ENCODE assay signal across 30 cellular contexts in genomic region chr3:58377168-58377567, GRCh38.
"Had no signal": no experiment of that assay in that cellular context is flagged by ENCODE, and none has a peak within 500 bp of the region (broad histone marks: within the 10 kb centered on the region; RNA-seq: fewer than 3 reads in every experiment).

No MANE protein-coding gene starts in this region.

- H3K27me3 Mint-ChIP-seq: activated CD4-positive, alpha-beta T cell treated with anti-CD3 and anti-CD28 coated beads, Interleukin-2, amount 10 ng/mL, durations not matched to agents 7 days and 5 days; activated naive CD4-positive, alpha-beta T cell treated with anti-CD3 and anti-CD28 coated beads, Interleukin-2, amount 10 ng/mL, durations not matched to agents 7 days and 5 days; activated naive CD8-positive, alpha-beta T cell; activated naive CD8-positive, alpha-beta T cell treated with anti-CD3 and anti-CD28 coated beads, Interleukin-2, amount 50 U/mL, for 24 hours; brain had no signal

- H3K4me3 Mint-ChIP-seq: activated CD4-positive, alpha-beta T cell treated with anti-CD3 and anti-CD28 coated beads, Interleukin-2, amount 10 ng/mL, durations not matched to agents 7 days and 5 days; activated naive CD4-positive, alpha-beta T cell treated with anti-CD3 and anti-CD28 coated beads, Interleukin-2, amount 10 ng/mL, durations not matched to agents 7 days and 5 days; activated naive CD8-positive, alpha-beta T cell; activated naive CD8-positive, alpha-beta T cell treated with anti-CD3 and anti-CD28 coated beads, Interleukin-2, amount 50 U/mL, for 24 hours; brain had no signal

- DNase-seq: activated CD4-positive, alpha-beta T cell treated with anti-CD3 and anti-CD28 coated beads, Interleukin-2, amount 10 ng/mL, durations not matched to agents 7 days and 5 days; activated CD4-positive, alpha-beta T cell treated with anti-CD3 and anti-CD28 coated beads, Interleukin-2, amount 50 U/mL, for 48 hours; activated CD8-positive, alpha-beta memory T cell treated with anti-CD3 and anti-CD28 coated beads, Interleukin-2, amount 50 U/mL, for 4 hours; activated effector memory CD4-positive, alpha-beta T cell treated with Interleukin-2 at 50 U/mL for 16 hours; activated naive CD4-positive, alpha-beta T cell treated with anti-CD3 and anti-CD28 coated beads, Interleukin-2, amount 10 ng/mL, durations not matched to agents 7 days and 5 days; activated naive CD8-positive, alpha-beta T cell treated with anti-CD3 and anti-CD28 coated beads, Interleukin-2, amount 50 U/mL, for 24 hours; activated T-cell treated with anti-CD3 and anti-CD28 coated beads for 4 hours; activated T-cell treated with anti-CD3 and anti-CD28 coated beads, Interleukin-2, amount 50 U/mL, for 48 hours; anterior cingulate cortex; central memory CD4-positive, alpha-beta T cell; NCI-H1105; NCI-H1436; NCI-H1694; NCI-H1930; NCI-H2081 treated with DMSO at 0.1 percent for 48 hours; NCI-H226; NCI-H446 treated with DMSO at 0.1 percent for 48 hours; NCI-H524; NCI-H69; NCI-H82; NK-92 treated with Interleukin-12 subunit alpha and Interleukin-12 subunit beta, amount 100 ng/mL, for 24 hours; PC-3; SW 1271; T1000; WERI-Rb-1 had no signal

- FAIRE-seq: bronchial epithelial cell, RCC 7860 had no signal

- H3K4me1 Mint-ChIP-seq: activated naive CD4-positive, alpha-beta T cell treated with anti-CD3 and anti-CD28 coated beads, Interleukin-2, amount 10 ng/mL, durations not matched to agents 7 days and 5 days had no signal

- H3K9me3 Mint-ChIP-seq: activated CD4-positive, alpha-beta T cell treated with anti-CD3 and anti-CD28 coated beads, Interleukin-2, amount 10 ng/mL, durations not matched to agents 7 days and 5 days; activated naive CD4-positive, alpha-beta T cell treated with anti-CD3 and anti-CD28 coated beads, Interleukin-2, amount 10 ng/mL, durations not matched to agents 7 days and 5 days; activated naive CD8-positive, alpha-beta T cell treated with anti-CD3 and anti-CD28 coated beads, Interleukin-2, amount 50 U/mL, for 24 hours; brain had no signal

- ATAC-seq: activated naive CD8-positive, alpha-beta T cell treated with anti-CD3 and anti-CD28 coated beads, Interleukin-2, amount 50 U/mL, for 24 hours; PC-3; Right ventricle myocardium inferior had no signal

- H3K27ac Mint-ChIP-seq: activated CD4-positive, alpha-beta T cell treated with anti-CD3 and anti-CD28 coated beads, Interleukin-2, amount 10 ng/mL, durations not matched to agents 7 days and 5 days; activated naive CD4-positive, alpha-beta T cell treated with anti-CD3 and anti-CD28 coated beads, Interleukin-2, amount 10 ng/mL, durations not matched to agents 7 days and 5 days; activated naive CD8-positive, alpha-beta T cell; activated naive CD8-positive, alpha-beta T cell treated with anti-CD3 and anti-CD28 coated beads, Interleukin-2, amount 50 U/mL, for 24 hours; brain had no signal
